In the genomic region with DNA sequence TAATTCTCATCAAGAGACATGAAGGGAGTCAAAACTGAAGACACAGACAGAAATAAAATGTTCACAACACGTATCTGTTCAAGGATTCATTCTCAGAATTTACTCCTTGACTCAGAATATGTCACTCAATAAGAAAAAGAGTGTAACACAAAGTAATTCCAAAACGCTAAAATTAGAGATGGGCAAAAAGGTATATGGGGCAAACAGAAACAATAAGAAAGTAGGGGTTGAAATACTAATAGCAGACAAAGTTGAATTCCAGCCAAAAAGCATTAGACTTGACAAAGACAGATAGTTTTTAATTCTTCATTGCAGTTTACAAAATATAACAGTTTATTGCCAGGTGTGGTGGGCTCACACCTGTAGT, we compare ENCODE assay signal across 29 cellular contexts.
"Had no signal": no experiment of that assay in that cellular context is flagged by ENCODE, and none has a peak within 500 bp of the region (broad histone marks: within the 10 kb centered on the region; RNA-seq: fewer than 3 reads in every experiment).

No MANE protein-coding gene starts in this region.

- H3K27ac Mint-ChIP-seq: natural killer cell treated with Interleukin-12 subunit alpha and Interleukin-12 subunit beta and Interleukin-15 and Interleukin-18, amount 100 ng/mL, for 72 hours; nephron progenitor cell; progenitor cell of endocrine pancreas; stimulated activated naive B cell treated with anti-CD40 and anti-IgM and Interleukin-4, amounts not matched to agents 10 μg/mL and 1 μg/mL and 100 μg/mL, for 72 hours; stimulated activated naive CD8-positive, alpha-beta T cell treated with anti-CD3 and anti-CD28 coated beads, Interleukin-15, Interleukin-2, amounts not matched to agents 100 ng/mL and 50 ng/mL, for 24 hours had no signal

- H3K4me3 ChIP-seq: ovary, psoas muscle, right lobe of liver, sigmoid colon, stomach, thoracic aorta, thyroid gland, tibial nerve, upper lobe of left lung, vagina had no signal

- H2AFZ ChIP-seq: parathyroid adenoma had no signal

- H3K27me3 ChIP-seq: neutrophil, ovary, right lobe of liver, sigmoid colon, stomach, thyroid gland, tibial nerve, upper lobe of left lung, vagina had no signal

- H3K27ac ChIP-seq: neutrophil, ovary, parathyroid adenoma, psoas muscle, right lobe of liver, sigmoid colon, stomach, thoracic aorta, thyroid gland, tibial nerve, upper lobe of left lung, vagina had no signal

- H3K36me3 Mint-ChIP-seq: natural killer cell treated with Interleukin-12 subunit alpha and Interleukin-12 subunit beta and Interleukin-15 and Interleukin-18, amount 100 ng/mL, for 72 hours; stimulated activated effector memory CD8-positive, alpha-beta T cell treated with anti-CD3 and anti-CD28 coated beads, Interleukin-12 subunit alpha, Interleukin-12 subunit beta, amount 100 ng/mL, for 72 hours had no signal

- H3K79me2 ChIP-seq: parathyroid adenoma had no signal

- DNase-seq: nephron progenitor cell; nucleus accumbens; ovary; psoas muscle; right cardiac atrium; right lobe of liver; small intestine; stimulated activated CD4-positive, alpha-beta T cell treated with anti-CD3 and anti-CD28 coated beads, Interleukin-15, amount 100 ng/mL, for 24 hours; stimulated activated CD4-positive, alpha-beta T cell treated with anti-CD3 and anti-CD28 coated beads, Interleukin-2, amount 100 ng/mL, for 24 hours; stimulated activated CD4-positive, alpha-beta T cell treated with anti-CD3 and anti-CD28 coated beads, Interleukin-2, amount 100 ng/mL, for 48 hours; stimulated activated CD4-positive, alpha-beta T cell treated with anti-CD3 and anti-CD28 coated beads, Interleukin-4, amount 100 ng/mL, for 24 hours; stimulated activated naive B cell treated with anti-CD40 and anti-IgM and Interleukin-4, amounts not matched to agents 10 μg/mL and 1 μg/mL and 100 μg/mL, for 72 hours; stimulated activated naive CD4-positive, alpha-beta T cell treated with Interleukin-2 at 50 U/mL for 16 hours; stomach; thyroid gland; trophoblast cell; upper lobe of left lung had no signal

- H3K9ac ChIP-seq: parathyroid adenoma had no signal

- H3K27me3 Mint-ChIP-seq: natural killer cell treated with Interleukin-12 subunit alpha and Interleukin-12 subunit beta and Interleukin-15 and Interleukin-18, amount 100 ng/mL, for 72 hours; progenitor cell of endocrine pancreas; stimulated activated naive B cell treated with anti-CD40 and anti-IgM and Interleukin-4, amounts not matched to agents 10 μg/mL and 1 μg/mL and 100 μg/mL, for 72 hours; stimulated activated naive CD8-positive, alpha-beta T cell treated with anti-CD3 and anti-CD28 coated beads, Interleukin-15, Interleukin-2, amounts not matched to agents 100 ng/mL and 50 ng/mL, for 24 hours had no signal

- FAIRE-seq: small intestine, urothelium cell line had no signal

- H3K4me3 Mint-ChIP-seq: natural killer cell treated with Interleukin-12 subunit alpha and Interleukin-12 subunit beta and Interleukin-15 and Interleukin-18, amount 100 ng/mL, for 72 hours; nephron progenitor cell; neural crest cell; stimulated activated effector memory CD8-positive, alpha-beta T cell treated with anti-CD3 and anti-CD28 coated beads, Interleukin-12 subunit alpha, Interleukin-12 subunit beta, amount 100 ng/mL, for 72 hours; stimulated activated naive B cell treated with anti-CD40 and anti-IgM and Interleukin-4, amounts not matched to agents 10 μg/mL and 1 μg/mL and 100 μg/mL, for 72 hours; stimulated activated naive CD8-positive, alpha-beta T cell treated with anti-CD3 and anti-CD28 coated beads, Interleukin-15, Interleukin-2, amounts not matched to agents 100 ng/mL and 50 ng/mL, for 24 hours had no signal

- H3K9me3 ChIP-seq: neutrophil, ovary, psoas muscle, right lobe of liver, sigmoid colon, stomach, thoracic aorta, thyroid gland, tibial nerve, upper lobe of left lung, vagina had no signal

- H3K4me1 ChIP-seq: parathyroid adenoma, psoas muscle, sigmoid colon, stomach, tibial nerve, vagina had no signal

- ATAC-seq: natural killer cell treated with Interleukin-12 subunit alpha and Interleukin-12 subunit beta and Interleukin-15 and Interleukin-18, amount 100 ng/mL, for 72 hours; psoas muscle; right cardiac atrium; right lobe of liver; stimulated activated effector memory CD8-positive, alpha-beta T cell treated with anti-CD3 and anti-CD28 coated beads, Interleukin-12 subunit alpha, Interleukin-12 subunit beta, amount 100 ng/mL, for 72 hours; stimulated activated naive B cell treated with anti-CD40 and anti-IgM and Interleukin-4, amounts not matched to agents 10 μg/mL and 1 μg/mL and 100 μg/mL, for 72 hours had no signal

- H3K36me3 ChIP-seq: neutrophil, ovary, right lobe of liver, sigmoid colon, stomach, thoracic aorta, thyroid gland, tibial nerve, upper lobe of left lung, vagina had no signal

- H3K9me3 Mint-ChIP-seq: natural killer cell treated with Interleukin-12 subunit alpha and Interleukin-12 subunit beta and Interleukin-15 and Interleukin-18, amount 100 ng/mL, for 72 hours; neural crest cell; stimulated activated effector memory CD8-positive, alpha-beta T cell treated with anti-CD3 and anti-CD28 coated beads, Interleukin-12 subunit alpha, Interleukin-12 subunit beta, amount 100 ng/mL, for 72 hours; stimulated activated naive CD8-positive, alpha-beta T cell treated with anti-CD3 and anti-CD28 coated beads, Interleukin-15, Interleukin-2, amounts not matched to agents 100 ng/mL and 50 ng/mL, for 24 hours had no signal
